In genomic region chr3:5012398-5012797, GRCh38 we compare ENCODE assay signal across 14 cellular contexts. TPM values are rescaled to one million over a fixed set of nuclear protein-coding genes. Genes with fewer than 3 reads are reported as not detected.
DNase-seq lines count a peak whose midpoint lies in the region; ATAC-seq, FAIRE-seq and TF ChIP-seq lines count a peak whose summit lies in the region.
"Had no signal": no experiment of that assay in that cellular context is flagged by ENCODE, and none has a peak within 500 bp of the region (broad histone marks: within the 10 kb centered on the region; RNA-seq: fewer than 3 reads in every experiment).

No MANE protein-coding gene starts in this region.

- no peak overlapping the region for H3K4me3 Mint-ChIP-seq in MCF 10A (ENCODE audit: unreplicated experiment)

- H3K27ac ChIP-seq in mammary epithelial cell (ENCODE audit: insufficient read depth, low read depth, low read length) = no peak overlapping the region
- H3K27ac ChIP-seq in RWPE1 = peak overlapping the region; percentile 76
- no peak overlapping the region for H3K27ac ChIP-seq in H1 (ENCODE audit: low read depth, low read length)
- H3K27ac ChIP-seq in upper lobe of right lung = no peak overlapping the region

- no peaks in the 10 kb centered on the region for H3K79me2 ChIP-seq in mammary epithelial cell (ENCODE audit: insufficient read depth, low read length)
- no peaks in the 10 kb centered on the region for H3K79me2 ChIP-seq in H1 (ENCODE audit: control insufficient read depth in 1 of 2, insufficient read depth in 2 of 2, low read length in 2 of 2)

- no peak overlapping the region for H2BK5ac ChIP-seq in H1 (ENCODE audit: low read depth, low read length)

- no peak overlapping the region for H3K23ac ChIP-seq in H1 (ENCODE audit: insufficient read length)

- no peaks in the 10 kb centered on the region for H3K36me3 ChIP-seq in mammary epithelial cell (ENCODE audit: insufficient read depth, low read length)
- no peaks in the 10 kb centered on the region for H3K36me3 ChIP-seq in H1 (ENCODE audit: control insufficient read depth in 2 of 4, insufficient read depth in 4 of 4, low read length in 3 of 4)
- no peaks in the 10 kb centered on the region for H3K36me3 ChIP-seq in upper lobe of right lung
- H3K36me3 ChIP-seq: gastrocnemius medialis had no signal

- H3K27me3 ChIP-seq in mammary epithelial cell (ENCODE audit: insufficient read depth, low read length) = no peaks in the 10 kb centered on the region
- H3K27me3 ChIP-seq in H1 (replicated peaks in 1 of 4; ENCODE audit: control insufficient read depth in 3 of 4, extremely low read depth in 1 of 4, insufficient read depth in 3 of 4, low read length in 3 of 4) = no peaks in the 10 kb centered on the region
- H3K27me3 ChIP-seq in upper lobe of right lung = no peaks in the 10 kb centered on the region
- H3K27me3 ChIP-seq: gastrocnemius medialis had no signal

- FAIRE-seq in H1 (lab: Jason Lieb, UNC) = no peak
- FAIRE-seq: colon had no signal

- dilution Hi-C loops in mammary epithelial cell (cut with HindIII; ENCODE audit: low sequenced_read_pairs) = no loop called here

- H4K20me1 ChIP-seq in mammary epithelial cell (ENCODE audit: insufficient read depth, low read length) = no peaks in the 10 kb centered on the region
- no peaks in the 10 kb centered on the region for H4K20me1 ChIP-seq in H1 (replicated peaks in 1 of 2; ENCODE audit: control insufficient read depth in 1 of 2, insufficient read depth in 2 of 2, low read length in 2 of 2)

- H3K36me3 Mint-ChIP-seq in MCF 10A (ENCODE audit: insufficient read depth, unreplicated experiment) = no peaks in the 10 kb centered on the region

- ATAC-seq in upper lobe of right lung (peak; percentile 42), GM21360 (IDR thresholded peaks at IDR 0.05; ENCODE audit: unreplicated experiment) (no peak)

- no TSS peak for BruUV-seq in MCF 10A (replicated peaks; lab: Mats Ljungman, UMichigan)
- BruUV-seq in mammary epithelial cell (replicated peaks; lab: Mats Ljungman, UMichigan) = no TSS peak

- no peak overlapping the region for H4K91ac ChIP-seq in H1 (replicated peaks; ENCODE audit: insufficient read length, low read length)

- peaks cover 34% of the 10 kb centered on the region for H3K4me1 Mint-ChIP-seq in MCF 10A (ENCODE audit: insufficient read depth, unreplicated experiment)

- no peaks in the 10 kb centered on the region for H3K23me2 ChIP-seq in H1 (ENCODE audit: low read depth, low read length)

- H3K27me3 Mint-ChIP-seq in MCF 10A (ENCODE audit: insufficient read depth, unreplicated experiment) = no peaks in the 10 kb centered on the region

- H2AFZ ChIP-seq in mammary epithelial cell (ENCODE audit: low read depth, low read length) = no peak overlapping the region
- H2AFZ ChIP-seq in H1 (ENCODE audit: low read length) = no peak overlapping the region

- no peak for TF ChIP-seq POLR2A in H1 (IDR thresholded peaks at IDR 0.05; ENCODE audit: control extremely low read depth in 1 of 2, low read depth in 2 of 2, low read length in 2 of 2)

- H4K8ac ChIP-seq in H1 (ENCODE audit: extremely low read depth, insufficient read depth, low read length) = no peak overlapping the region

- H3K4me3 ChIP-seq in mammary epithelial cell (replicated peaks in 1 of 3; ENCODE audit: insufficient read depth in 1 of 3, low read depth in 2 of 3, low read length in 3 of 3) (no peak overlapping the region), H1 (ENCODE audit: extremely low read depth in 1 of 4, insufficient read depth in 2 of 4, low read depth in 3 of 4, low read length in 4 of 4) (no peak overlapping the region), upper lobe of right lung (no peak overlapping the region)
- H3K4me3 ChIP-seq: gastrocnemius medialis had no signal

- H3K9ac ChIP-seq in mammary epithelial cell (ENCODE audit: insufficient read depth, low read length) (no peak overlapping the region), H1 (replicated peaks in 1 of 4; ENCODE audit: extremely low read depth in 1 of 4, low read depth in 3 of 4, low read length in 3 of 4) (no peak overlapping the region)

- H3K79me1 ChIP-seq in H1 (ENCODE audit: low read depth, low read length) = no peaks in the 10 kb centered on the region

- DNase-seq in MCF 10A (ENCODE audit: unreplicated experiment) (no peak), mammary epithelial cell (no peak), RWPE1 (ENCODE audit: low spot score) (no peak), H1 (ENCODE audit: low read depth in 1 of 2, low spot score in 2 of 2) (no peak), upper lobe of right lung (peak; percentile 8), medulla oblongata (ENCODE audit: extremely low spot score) (no peak), AML-193 (lab: John Stamatoyannopoulos, UW) (no peak)
- DNase-seq: activated naive CD4-positive, alpha-beta T cell treated with anti-CD3 and anti-CD28 coated beads, Interleukin-2, amount 50 U/mL, for 16 hours; gastrocnemius medialis; kidney glomerular epithelial cell; NCI-H1105 treated with DMSO at 0.1 percent for 48 hours; NCI-H510A treated with DMSO at 0.1 percent for 48 hours had no signal

- H3K4me2 ChIP-seq in mammary epithelial cell (ENCODE audit: insufficient read depth, low read depth, low read length) = no peak overlapping the region
- no peak overlapping the region for H3K4me2 ChIP-seq in H1 (ENCODE audit: insufficient read depth in 1 of 2, low read depth in 2 of 2, low read length in 2 of 2)

- H2BK20ac ChIP-seq in H1 (ENCODE audit: low read length) = no peak overlapping the region

- no peak overlapping the region for H2BK15ac ChIP-seq in H1 (ENCODE audit: low read length)

- peak overlapping the region; percentile 79 for H3K27ac Mint-ChIP-seq in MCF 10A (ENCODE audit: low read depth, unreplicated experiment)

- H3K9me3 ChIP-seq in mammary epithelial cell (replicated peaks; ENCODE audit: insufficient read depth, low read length) (no peaks in the 10 kb centered on the region), H1 (ENCODE audit: insufficient read depth in 2 of 2, low read depth in 1 of 2, low read length in 1 of 2) (no peaks in the 10 kb centered on the region), upper lobe of right lung (no peaks in the 10 kb centered on the region)
- H3K9me3 ChIP-seq: gastrocnemius medialis had no signal

- TF ChIP-seq CTCF in MCF 10A (IDR thresholded peaks at IDR 0.05; ENCODE audit: unreplicated experiment) (no peak), mammary epithelial cell (conservative IDR thresholded peaks at IDR 0.05 in 1 of 2, IDR thresholded peaks at IDR 0.05 in 1 of 2; ENCODE audit: extremely low read depth in 1 of 2, insufficient read depth in 1 of 2, low read depth in 1 of 2, low read length in 2 of 2) (no peak), RWPE1 (conservative IDR thresholded peaks at IDR 0.05; ENCODE audit: low read depth) (no peak), H1 (IDR thresholded peaks at IDR 0.05; ENCODE audit: control extremely low read depth in 1 of 3, insufficient read depth in 1 of 3, low read depth in 1 of 3, low read length in 3 of 3) (no peak), upper lobe of right lung (IDR thresholded peaks at IDR 0.05) (no peak)

- no peak overlapping the region for H2AK5ac ChIP-seq in H1 (ENCODE audit: low read depth, low read length)

- POLR2A ChIA-PET in MCF 10A (lab: Yijun Ruan, JAX) = interaction anchor here (1.4 to 2.2 kb wide), 3 partner anchors 12 to 32 kb away, joined by 7 to 9 read pairs (median 8); partner anchors contain the start of gene BHLHE40
- POLR2A ChIA-PET in RWPE1 (lab: Yijun Ruan, JAX; ENCODE audit: low non-redundant PET) = no interaction called here
- POLR2A ChIA-PET in H1 (lab: Charles Lee; ENCODE audit: partially characterized antibody) = interaction anchor here (0.7 kb wide), 1 partner anchor 65 kb away, joined by 3 read pairs; no protein-coding TSS in a partner anchor

- no peaks in the 10 kb centered on the region for H3K9me3 Mint-ChIP-seq in MCF 10A (ENCODE audit: unreplicated experiment)

- CTCF ChIA-PET in MCF 10A (lab: Yijun Ruan, JAX) = interaction anchor here (0.6 to 2.1 kb wide), 11 partner anchors 9 to 302 kb away, joined by 3 to 9 read pairs (median 4); no protein-coding TSS in a partner anchor
- CTCF ChIA-PET in mammary epithelial cell (lab: Charles Lee; ENCODE audit: low non-redundant PET) = no interaction called here
- CTCF ChIA-PET in RWPE1 (lab: Yijun Ruan, JAX) = no interaction called here
- CTCF ChIA-PET in H1 (lab: Charles Lee; ENCODE audit: partially characterized antibody) = interaction anchor here (0.6 to 2.1 kb wide), 9 partner anchors 10 to 502 kb away, joined by 3 to 8 read pairs (median 4); no protein-coding TSS in a partner anchor

- H3K4ac ChIP-seq in H1 (replicated peaks; ENCODE audit: insufficient read length, low read depth, low read length) = no peak overlapping the region

- peaks cover 46% of the 10 kb centered on the region for H3K4me1 ChIP-seq in mammary epithelial cell (ENCODE audit: insufficient read depth, low read length)
- peaks cover 0 to 2% (median 0%) of the 10 kb centered on the region in 4 experiments; a peak in 3 of 7 replicates for H3K4me1 ChIP-seq in H1 (replicated peaks in 1 of 4; ENCODE audit: control insufficient read depth in 3 of 4, insufficient read depth in 4 of 4, low read length in 3 of 4)
- H3K4me1 ChIP-seq in upper lobe of right lung = peaks cover 33% of the 10 kb centered on the region

- H3K18ac ChIP-seq in H1 (ENCODE audit: extremely low read depth, low read length) = no peak overlapping the region

- H4K5ac ChIP-seq in H1 (ENCODE audit: insufficient read length, low read depth, low read length) = no peak overlapping the region

- intact Hi-C loops in MCF 10A (cut with micrococcal nuclease) = no loop called here
- intact Hi-C loops in mammary epithelial cell (cut with micrococcal nuclease) = no loop called here
- intact Hi-C loops in upper lobe of right lung (cut with DNase I) = no loop called here

- no peak overlapping the region for H3K14ac ChIP-seq in H1 (ENCODE audit: insufficient read length)

- H2BK12ac ChIP-seq in H1 (ENCODE audit: low read depth, low read length) = peak overlapping the region; percentile 6; the same call in 1 of the 2 replicates

- no peak overlapping the region for H2BK120ac ChIP-seq in H1 (replicated peaks; ENCODE audit: low read depth, low read length)

- H3K56ac ChIP-seq in H1 (replicated peaks; ENCODE audit: insufficient read length, low read depth, low read length) = no peak overlapping the region

- in situ Hi-C loops in mammary epithelial cell (cut with MboI; ENCODE audit: low sequenced_read_pairs in 2 of 2) = no loop called here

- no peak for TF ChIP-seq RAD21 in H1 (IDR thresholded peaks at IDR 0.05 in 1 of 2, conservative IDR thresholded peaks at IDR 0.05 in 1 of 2; ENCODE audit: low read depth in 2 of 2, low read length in 2 of 2)

- no peak for TF ChIP-seq EP300 in H1 (IDR thresholded peaks at IDR 0.05; ENCODE audit: borderline replicate concordance in 1 of 2, low read depth in 2 of 2, low read length in 2 of 2)

- WGBS in mammary epithelial cell (ENCODE audit: low coverage, missing lambda C conversion rate) = 71% methylated on average over 2 of the region's 2 CpGs
- 88% methylated on average over 2 of the region's 2 CpGs; no CpG with 5 or more reads in 1 of the 2 experiments for WGBS in H1 (ENCODE audit: extremely low coverage in 1 of 2, insufficient coverage in 1 of 2, insufficient read length in 1 of 2, insufficient replicate concordance in 2 of 2, low coverage in 1 of 2, low lambda C conversion rate in 2 of 2, missing lambda C conversion rate in 1 of 2), 2 experiments

RNA-seq across cellular contexts. Expression of gene BHLHE40, which starts 33.2 kb away (rescaled TPM):
- total RNA-seq in MCF 10A (2022) = 16.8 and 27.9 TPM in 2 replicates
- 10 to 100 TPM; 61.7 to 78.7 TPM for total RNA-seq in mammary epithelial cell
- polyA plus RNA-seq in mammary epithelial cell = 40.8 TPM
- polyA minus RNA-seq in mammary epithelial cell = 105 TPM
- total RNA-seq in H1 (2021; fragmentation: NEBNext Ultra II Directional; extraction: Animal tissue kit (Norgen Biotek cat#: 25700)) = 2.0 and 2.2 TPM in 2 replicates
- 1.1 and 1.5 TPM in 2 replicates for polyA plus RNA-seq in H1 (2011; rRNA removed)
- 0.54 TPM for polyA plus RNA-seq in H1 (2011; cell fraction: cytosol; rRNA removed)
- 1.9 TPM for polyA plus RNA-seq in H1 (2011; cell fraction: nucleus; rRNA removed)
- polyA plus RNA-seq in H1 (2012, experiment 1 of 2) = 2.7 to 3.3 TPM (median 3.0 TPM) in 4 replicates
- 1.0 TPM for polyA plus RNA-seq in H1 (2012, experiment 2 of 2)
- 2.5 TPM for polyA plus RNA-seq in H1 (2013, experiment 1 of 2)
- 2.5 TPM for polyA plus RNA-seq in H1 (2013, experiment 2 of 2)
- 0.98 and 1.2 TPM in 2 replicates for polyA minus RNA-seq in H1 (2011; rRNA and poly(A)+ RNA removed)
- 1.0 TPM for polyA minus RNA-seq in H1 (2011; cell fraction: cytosol; rRNA and poly(A)+ RNA removed)
- 2.6 TPM for polyA minus RNA-seq in H1 (2011; cell fraction: nucleus; rRNA and poly(A)+ RNA removed)
- 97.1 TPM for total RNA-seq in upper lobe of right lung

Comparison
In these comparisons a context has a peak if more than half of its experiments do, and no peak if none do; other contexts are left out.
1. CTCF ChIA-PET loops: an anchor here in MCF 10A (0.6 to 2.1 kb wide) and H1 (0.6 to 2.1 kb wide); none called in mammary epithelial cell and RWPE1.